11 cellular contexts compared by ENCODE assay signal in the genomic region with DNA sequence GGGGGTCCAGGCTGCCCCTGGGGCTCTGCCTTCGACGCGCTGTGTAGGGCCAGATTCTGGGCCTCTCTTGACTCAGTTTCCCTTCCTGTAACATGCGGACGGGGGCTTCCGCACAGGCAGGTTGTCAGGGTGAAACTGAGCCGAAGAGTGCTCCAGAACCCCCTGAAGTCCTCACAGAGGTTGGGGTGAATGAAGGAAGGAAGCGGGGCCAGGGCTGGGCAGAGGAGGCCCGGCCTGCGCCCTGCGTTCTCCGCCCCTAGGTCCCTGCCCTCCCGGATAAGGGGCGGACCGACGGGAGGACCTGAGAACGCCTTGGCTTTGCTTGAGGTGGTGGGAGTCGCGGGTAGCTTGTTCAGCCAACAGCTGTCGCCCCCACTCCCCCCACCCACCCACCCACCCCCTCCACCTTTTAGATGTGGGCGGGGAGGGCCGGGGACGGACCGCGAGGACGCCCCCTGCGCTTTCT. TPM values are rescaled to one million over a fixed set of nuclear protein-coding genes. Genes with fewer than 3 reads are reported as not detected.
DNase-seq lines count a peak whose midpoint lies in the region; ATAC-seq and TF ChIP-seq lines count a peak whose summit lies in the region.
"Had no signal": no experiment of that assay in that cellular context is flagged by ENCODE, and none has a peak within 500 bp of the region (broad histone marks: within the 10 kb centered on the region; RNA-seq: fewer than 3 reads in every experiment).

No MANE protein-coding gene starts in this region.

- ATAC-seq in activated CD8-positive, alpha-beta memory T cell treated with anti-CD3 and anti-CD28 coated beads, Interleukin-2, amount 10 ng/mL, durations not matched to agents 7 days and 5 days = no peak

- H3K4me3 Mint-ChIP-seq in activated CD4-positive, alpha-beta T cell treated with anti-CD3 and anti-CD28 coated beads, Interleukin-2, amount 10 ng/mL, durations not matched to agents 7 days and 5 days = no peak overlapping the region
- no peak overlapping the region for H3K4me3 Mint-ChIP-seq in activated CD8-positive, alpha-beta memory T cell treated with anti-CD3 and anti-CD28 coated beads, Interleukin-2, amount 10 ng/mL, durations not matched to agents 7 days and 5 days
- no peak overlapping the region for H3K4me3 Mint-ChIP-seq in activated T-helper 1 cell treated with anti-CD3 and anti-CD28 coated beads, Interleukin-12 subunit alpha, Interleukin-12 subunit beta, Interleukin-2, Interleukin-4 antibody, amounts not matched to agents 30 ng/mL and 10 ng/mL and 1 ng/mL, durations not matched to agents 14 hours and 24 hours and 36 hours

- no peak for TF ChIP-seq POLR2A in stomach (IDR thresholded peaks at IDR 0.05)

- no peak for TF ChIP-seq CTCF in stomach (IDR thresholded peaks at IDR 0.05)

- no peak for TF ChIP-seq EP300 in stomach (IDR thresholded peaks at IDR 0.05)

- H3K4me1 Mint-ChIP-seq in activated CD4-positive, alpha-beta T cell treated with anti-CD3 and anti-CD28 coated beads, Interleukin-2, amount 10 ng/mL, durations not matched to agents 7 days and 5 days = peaks cover 3% of the 10 kb centered on the region
- H3K4me1 Mint-ChIP-seq in activated CD8-positive, alpha-beta memory T cell treated with anti-CD3 and anti-CD28 coated beads, Interleukin-2, amount 10 ng/mL, durations not matched to agents 7 days and 5 days = peaks cover 2% of the 10 kb centered on the region
- H3K4me1 Mint-ChIP-seq in activated T-helper 1 cell treated with anti-CD3 and anti-CD28 coated beads, Interleukin-12 subunit alpha, Interleukin-12 subunit beta, Interleukin-2, Interleukin-4 antibody, amounts not matched to agents 30 ng/mL and 10 ng/mL and 1 ng/mL, durations not matched to agents 14 hours and 24 hours and 36 hours (ENCODE audit: low read depth) = no peaks in the 10 kb centered on the region

- H3K27me3 Mint-ChIP-seq in activated CD4-positive, alpha-beta T cell treated with anti-CD3 and anti-CD28 coated beads, Interleukin-2, amount 10 ng/mL, durations not matched to agents 7 days and 5 days = peaks cover 24% of the 10 kb centered on the region
- H3K27me3 Mint-ChIP-seq in activated CD8-positive, alpha-beta memory T cell treated with anti-CD3 and anti-CD28 coated beads, Interleukin-2, amount 10 ng/mL, durations not matched to agents 7 days and 5 days = peaks cover 26% of the 10 kb centered on the region
- H3K27me3 Mint-ChIP-seq in activated T-helper 1 cell treated with anti-CD3 and anti-CD28 coated beads, Interleukin-12 subunit alpha, Interleukin-12 subunit beta, Interleukin-2, Interleukin-4 antibody, amounts not matched to agents 30 ng/mL and 10 ng/mL and 1 ng/mL, durations not matched to agents 14 hours and 24 hours and 36 hours (ENCODE audit: insufficient read depth) = peaks cover 25% of the 10 kb centered on the region

- peak overlapping the region; percentile 19 for H3K27ac Mint-ChIP-seq in activated CD4-positive, alpha-beta T cell treated with anti-CD3 and anti-CD28 coated beads, Interleukin-2, amount 10 ng/mL, durations not matched to agents 7 days and 5 days
- H3K27ac Mint-ChIP-seq in activated CD8-positive, alpha-beta memory T cell treated with anti-CD3 and anti-CD28 coated beads, Interleukin-2, amount 10 ng/mL, durations not matched to agents 7 days and 5 days = no peak overlapping the region
- H3K27ac Mint-ChIP-seq in activated T-helper 1 cell treated with anti-CD3 and anti-CD28 coated beads, Interleukin-12 subunit alpha, Interleukin-12 subunit beta, Interleukin-2, Interleukin-4 antibody, amounts not matched to agents 30 ng/mL and 10 ng/mL and 1 ng/mL, durations not matched to agents 14 hours and 24 hours and 36 hours = no peak overlapping the region

- no peaks in the 10 kb centered on the region for H3K36me3 Mint-ChIP-seq in activated CD4-positive, alpha-beta T cell treated with anti-CD3 and anti-CD28 coated beads, Interleukin-2, amount 10 ng/mL, durations not matched to agents 7 days and 5 days (ENCODE audit: low read depth)
- no peaks in the 10 kb centered on the region for H3K36me3 Mint-ChIP-seq in activated CD8-positive, alpha-beta memory T cell treated with anti-CD3 and anti-CD28 coated beads, Interleukin-2, amount 10 ng/mL, durations not matched to agents 7 days and 5 days
- H3K36me3 Mint-ChIP-seq in activated T-helper 1 cell treated with anti-CD3 and anti-CD28 coated beads, Interleukin-12 subunit alpha, Interleukin-12 subunit beta, Interleukin-2, Interleukin-4 antibody, amounts not matched to agents 30 ng/mL and 10 ng/mL and 1 ng/mL, durations not matched to agents 14 hours and 24 hours and 36 hours (ENCODE audit: low read depth) = no peaks in the 10 kb centered on the region

- H3K27me3 ChIP-seq in stomach = peaks cover 17 to 100% (median 99%) of the 10 kb centered on the region in 3 donors

- H3K27ac ChIP-seq in stomach = no peak overlapping the region
- H3K27ac ChIP-seq: C4-2B had no signal

- no peaks in the 10 kb centered on the region for H3K9me3 ChIP-seq in stomach

- peak overlapping the region; percentile 32 to 45 (median 44) for H3K4me3 ChIP-seq in stomach

- CTCF ChIA-PET in activated CD4-positive, alpha-beta T cell treated with anti-CD3 and anti-CD28 coated beads, Interleukin-2, amount 10 ng/mL, durations not matched to agents 7 days and 5 days (lab: Charles Lee) = no interaction called here
- CTCF ChIA-PET in activated CD8-positive, alpha-beta memory T cell treated with anti-CD3 and anti-CD28 coated beads, Interleukin-2, amount 10 ng/mL, durations not matched to agents 7 days and 5 days (lab: Charles Lee) = no interaction called here

- no peaks in the 10 kb centered on the region for H3K36me3 ChIP-seq in stomach

- intact Hi-C loops in stomach (cut with DNase I; ENCODE audit: low total_unique reads) = no loop called here
- intact Hi-C loops in activated T-helper 1 cell treated with anti-CD3 and anti-CD28 coated beads, Interleukin-12 subunit alpha, Interleukin-12 subunit beta, Interleukin-2, Interleukin-4 antibody, amounts not matched to agents 30 ng/mL and 10 ng/mL and 1 ng/mL, durations not matched to agents 14 hours and 24 hours and 36 hours (cut with micrococcal nuclease) = loop anchor here (5.0 kb wide), 2 partner anchors 258 to 437 kb away; a partner anchor contains a TSS

- DNase-seq in activated CD4-positive, alpha-beta T cell treated with anti-CD3 and anti-CD28 coated beads, Interleukin-2, amount 10 ng/mL, durations not matched to agents 7 days and 5 days = no peak
- DNase-seq in activated CD4-positive, alpha-beta T cell treated with anti-CD3 and anti-CD28 coated beads for 48 hours = no peak
- peak; percentile 33 for DNase-seq in activated CD8-positive, alpha-beta memory T cell treated with anti-CD3 and anti-CD28 coated beads, Interleukin-2, amount 10 ng/mL, durations not matched to agents 7 days and 5 days
- DNase-seq in iPS-NIHi7 (ENCODE audit: extremely low spot score) = peak; percentile 61
- DNase-seq in stomach = no peak
- DNase-seq in activated T-helper 1 cell treated with anti-CD3 and anti-CD28 coated beads, Interleukin-12 subunit alpha, Interleukin-12 subunit beta, Interleukin-2, Interleukin-4 antibody, amounts not matched to agents 30 ng/mL and 10 ng/mL and 1 ng/mL, durations not matched to agents 14 hours and 24 hours and 36 hours (ENCODE audit: low spot score) = no peak
- DNase-seq in H4 (ENCODE audit: low spot score) = no peak
- no peak for DNase-seq in T-helper 1 cell
- DNase-seq: NCI-H1048, T-helper 9 cell had no signal

- 5 to 19% (median 8%) methylated on average over 5 to 27 of the region's 27 CpGs for WGBS in stomach, 5 donors

- H3K4me1 ChIP-seq in stomach = peaks cover 50 to 63% (median 62%) of the 10 kb centered on the region in 4 donors

- POLR2A ChIA-PET in activated CD4-positive, alpha-beta T cell treated with anti-CD3 and anti-CD28 coated beads, Interleukin-2, amount 10 ng/mL, durations not matched to agents 7 days and 5 days (lab: Charles Lee) = no interaction called here

- H3K9me3 Mint-ChIP-seq in activated CD4-positive, alpha-beta T cell treated with anti-CD3 and anti-CD28 coated beads, Interleukin-2, amount 10 ng/mL, durations not matched to agents 7 days and 5 days = no peaks in the 10 kb centered on the region
- no peaks in the 10 kb centered on the region for H3K9me3 Mint-ChIP-seq in activated CD8-positive, alpha-beta memory T cell treated with anti-CD3 and anti-CD28 coated beads, Interleukin-2, amount 10 ng/mL, durations not matched to agents 7 days and 5 days (ENCODE audit: low read depth)
- H3K9me3 Mint-ChIP-seq in activated T-helper 1 cell treated with anti-CD3 and anti-CD28 coated beads, Interleukin-12 subunit alpha, Interleukin-12 subunit beta, Interleukin-2, Interleukin-4 antibody, amounts not matched to agents 30 ng/mL and 10 ng/mL and 1 ng/mL, durations not matched to agents 14 hours and 24 hours and 36 hours = no peaks in the 10 kb centered on the region

RNA-seq across cellular contexts. Expression of a gene that starts 0.6 kb away (rescaled TPM):
- under 1 TPM in 1 of 2 experiments, not detected in 1; 0.07 TPM for total RNA-seq in activated CD4-positive, alpha-beta T cell treated with anti-CD3 and anti-CD28 coated beads, Interleukin-2, amount 10 ng/mL, durations not matched to agents 7 days and 5 days
- not detected for total RNA-seq in activated CD8-positive, alpha-beta memory T cell treated with anti-CD3 and anti-CD28 coated beads, Interleukin-2, amount 10 ng/mL, durations not matched to agents 7 days and 5 days
- total RNA-seq in stomach = 1 to 10 TPM in 1 of 5 donors, under 1 TPM in 3, not detected in 1; 0.43 to 4.3 (median 0.50) TPM
- under 1 TPM; 0.19 to 0.76 (median 0.53) TPM for polyA plus RNA-seq in stomach
- total RNA-seq in activated T-helper 1 cell treated with anti-CD3 and anti-CD28 coated beads, Interleukin-12 subunit alpha, Interleukin-12 subunit beta, Interleukin-2, Interleukin-4 antibody, amounts not matched to agents 30 ng/mL and 10 ng/mL and 1 ng/mL, durations not matched to agents 14 hours and 24 hours and 36 hours = 0.05 TPM in 1 of 2 replicates, not detected in the other
- total RNA-seq in H4 (2014; rRNA removed; shearing (Covaris generic)) = 0.37 and 0.41 TPM in 2 replicates

Comparison
In these comparisons a context has a peak if more than half of its experiments do, and no peak if none do; other contexts are left out.
1. DNase-seq: peak in activated CD8-positive, alpha-beta memory T cell treated with anti-CD3 and anti-CD28 coated beads, Interleukin-2, amount 10 ng/mL, durations not matched to agents 7 days and 5 days (single experiment) and iPS-NIHi7 (single experiment); none in activated CD4-positive, alpha-beta T cell treated with anti-CD3 and anti-CD28 coated beads, Interleukin-2, amount 10 ng/mL, durations not matched to agents 7 days and 5 days (single experiment), activated CD4-positive, alpha-beta T cell treated with anti-CD3 and anti-CD28 coated beads for 48 hours (single experiment), stomach (single experiment), activated T-helper 1 cell treated with anti-CD3 and anti-CD28 coated beads, Interleukin-12 subunit alpha, Interleukin-12 subunit beta, Interleukin-2, Interleukin-4 antibody, amounts not matched to agents 30 ng/mL and 10 ng/mL and 1 ng/mL, durations not matched to agents 14 hours and 24 hours and 36 hours (single experiment), H4 (single experiment) and T-helper 1 cell (0 of 5).